In genomic region chr1:2564006-2564814, GRCh38 we compare ENCODE assay signal across 20 cellular contexts. TPM values are rescaled to one million over a fixed set of nuclear protein-coding genes. Genes with fewer than 3 reads are reported as not detected.
DNase-seq lines count a peak whose midpoint lies in the region; ATAC-seq lines count a peak whose summit lies in the region.
"Had no signal": no experiment of that assay in that cellular context is flagged by ENCODE, and none has a peak within 500 bp of the region (broad histone marks: within the 10 kb centered on the region; RNA-seq: fewer than 3 reads in every experiment).

No MANE protein-coding gene starts in this region.

- no peak overlapping the region for H3K4me3 Mint-ChIP-seq in activated naive CD8-positive, alpha-beta T cell treated with anti-CD3 and anti-CD28 coated beads, Interleukin-2, amount 10 ng/mL, durations not matched to agents 7 days and 5 days
- H3K4me3 Mint-ChIP-seq in activated T-cell treated with anti-CD3 and anti-CD28 coated beads, Interleukin-2, amount 50 U/mL, for 72 hours, result no peak overlapping the region
- no peak overlapping the region for H3K4me3 Mint-ChIP-seq in T-helper 2 cell treated with Interferon-gamma antibody and Interleukin-4, amounts not matched to agents 5 μg/mL and 100 μg/mL, for 36 hours
- H3K4me3 Mint-ChIP-seq: CD4-positive, alpha-beta memory T cell had no signal

- peaks cover 3% of the 10 kb centered on the region for H3K4me1 Mint-ChIP-seq in activated naive CD8-positive, alpha-beta T cell treated with anti-CD3 and anti-CD28 coated beads, Interleukin-2, amount 10 ng/mL, durations not matched to agents 7 days and 5 days
- peaks cover 10% of the 10 kb centered on the region for H3K4me1 Mint-ChIP-seq in activated T-cell treated with anti-CD3 and anti-CD28 coated beads, Interleukin-2, amount 50 U/mL, for 72 hours (ENCODE audit: low read depth)
- H3K4me1 Mint-ChIP-seq in T-helper 2 cell treated with Interferon-gamma antibody and Interleukin-4, amounts not matched to agents 5 μg/mL and 100 μg/mL, for 36 hours (ENCODE audit: low read depth), result peaks cover 3% of the 10 kb centered on the region

- peak overlapping the region; percentile 61 for H3K27ac Mint-ChIP-seq in activated naive CD8-positive, alpha-beta T cell treated with anti-CD3 and anti-CD28 coated beads, Interleukin-2, amount 10 ng/mL, durations not matched to agents 7 days and 5 days
- no peak overlapping the region for H3K27ac Mint-ChIP-seq in activated T-cell treated with anti-CD3 and anti-CD28 coated beads, Interleukin-2, amount 50 U/mL, for 72 hours
- H3K27ac Mint-ChIP-seq in T-helper 2 cell treated with Interferon-gamma antibody and Interleukin-4, amounts not matched to agents 5 μg/mL and 100 μg/mL, for 36 hours, result no peak overlapping the region

- peaks cover 2% of the 10 kb centered on the region for H3K36me3 Mint-ChIP-seq in activated naive CD8-positive, alpha-beta T cell treated with anti-CD3 and anti-CD28 coated beads, Interleukin-2, amount 10 ng/mL, durations not matched to agents 7 days and 5 days
- peaks cover 3% of the 10 kb centered on the region in 2 donors for H3K36me3 Mint-ChIP-seq in activated T-cell treated with anti-CD3 and anti-CD28 coated beads, Interleukin-2, amount 50 U/mL, for 72 hours (ENCODE audit: insufficient read depth in 2 of 2)
- H3K36me3 Mint-ChIP-seq in T-helper 2 cell treated with Interferon-gamma antibody and Interleukin-4, amounts not matched to agents 5 μg/mL and 100 μg/mL, for 36 hours (ENCODE audit: low read depth), result peaks cover 8% of the 10 kb centered on the region

- POLR2A ChIA-PET in activated naive CD8-positive, alpha-beta T cell treated with anti-CD3 and anti-CD28 coated beads, Interleukin-2, amount 10 ng/mL, durations not matched to agents 7 days and 5 days (lab: Charles Lee), result interaction anchor here (1.9 to 11.0 kb wide), 2 partner anchors 8 to 21 kb away, joined by 9 to 231 read pairs; partner anchors contain the start of genes PRXL2B and TNFRSF14

- peak in 2 of 3 donors; percentile 37 to 47 for DNase-seq in right cardiac atrium
- DNase-seq in Right ventricle myocardium inferior (ENCODE audit: missing footprints), result no peak
- DNase-seq in activated naive CD8-positive, alpha-beta T cell treated with anti-CD3 and anti-CD28 coated beads, Interleukin-2, amount 10 ng/mL, durations not matched to agents 7 days and 5 days, result no peak
- DNase-seq in myocyte (ENCODE audit: low read depth), result peak; percentile 14
- no peak for DNase-seq in hippocampal formation (lab: John Stamatoyannopoulos, UW)
- DNase-seq in activated T-cell treated with anti-CD3 and anti-CD28 coated beads, Interleukin-2, amount 50 U/mL, for 72 hours, result no peak
- DNase-seq in T-helper 2 cell treated with Interferon-gamma antibody and Interleukin-4, amounts not matched to agents 5 μg/mL and 100 μg/mL, for 36 hours (ENCODE audit: low spot score), result no peak
- DNase-seq: CD4-positive, alpha-beta memory T cell; GM23248; Kasumi-1; MM.1S; NCI-H1105 treated with DMSO at 0.1 percent for 48 hours; NCI-H1694 treated with DMSO at 0.1 percent for 48 hours; NCI-H2107; NCI-H2227 treated with DMSO at 0.1 percent for 48 hours; NCI-H524 had no signal

- no peaks in the 10 kb centered on the region for H3K27me3 Mint-ChIP-seq in activated naive CD8-positive, alpha-beta T cell treated with anti-CD3 and anti-CD28 coated beads, Interleukin-2, amount 10 ng/mL, durations not matched to agents 7 days and 5 days
- no peaks in the 10 kb centered on the region for H3K27me3 Mint-ChIP-seq in activated T-cell treated with anti-CD3 and anti-CD28 coated beads, Interleukin-2, amount 50 U/mL, for 72 hours (ENCODE audit: low read depth)
- no peaks in the 10 kb centered on the region for H3K27me3 Mint-ChIP-seq in T-helper 2 cell treated with Interferon-gamma antibody and Interleukin-4, amounts not matched to agents 5 μg/mL and 100 μg/mL, for 36 hours (ENCODE audit: low read depth)
- H3K27me3 Mint-ChIP-seq: CD4-positive, alpha-beta memory T cell; IgD-negative memory B cell had no signal

- no peaks in the 10 kb centered on the region for H3K9me3 Mint-ChIP-seq in activated naive CD8-positive, alpha-beta T cell treated with anti-CD3 and anti-CD28 coated beads, Interleukin-2, amount 10 ng/mL, durations not matched to agents 7 days and 5 days
- H3K9me3 Mint-ChIP-seq in activated T-cell treated with anti-CD3 and anti-CD28 coated beads, Interleukin-2, amount 50 U/mL, for 72 hours, result no peaks in the 10 kb centered on the region
- H3K9me3 Mint-ChIP-seq in T-helper 2 cell treated with Interferon-gamma antibody and Interleukin-4, amounts not matched to agents 5 μg/mL and 100 μg/mL, for 36 hours, result no peaks in the 10 kb centered on the region
- H3K9me3 Mint-ChIP-seq: CD4-positive, alpha-beta memory T cell; IgD-negative memory B cell had no signal

- H3K27me3 ChIP-seq in right cardiac atrium (ENCODE audit: control insufficient read depth, insufficient read depth), result no peaks in the 10 kb centered on the region

- H3K4me3 ChIP-seq in right cardiac atrium (ENCODE audit: low read length), result no peak overlapping the region
- H3K4me3 ChIP-seq: A549, GM23248 had no signal

- 78% methylated on average over 20 of the region's 20 CpGs for WGBS in right cardiac atrium

- no peaks in the 10 kb centered on the region for H3K9me3 ChIP-seq in right cardiac atrium (ENCODE audit: control insufficient read depth, low read length)
- H3K9me3 ChIP-seq: A549 had no signal

- H3K4me1 ChIP-seq in right cardiac atrium (ENCODE audit: control insufficient read depth, insufficient read depth, low read length), result no peaks in the 10 kb centered on the region
- H3K4me1 ChIP-seq: A549 had no signal

- intact Hi-C loops in right cardiac atrium (cut with DNase I), result no loop called here
- intact Hi-C loops in Right ventricle myocardium inferior (cut with DNase I), result no loop called here

- H3K27ac ChIP-seq in right cardiac atrium (ENCODE audit: low read length), result no peak overlapping the region
- H3K27ac ChIP-seq: A549, GM23248 had no signal

- ATAC-seq in right cardiac atrium (no peak), Right ventricle myocardium inferior (no peak)
- no peak for ATAC-seq in activated naive CD8-positive, alpha-beta T cell treated with anti-CD3 and anti-CD28 coated beads, Interleukin-2, amount 10 ng/mL, durations not matched to agents 7 days and 5 days (ENCODE audit: low read depth)
- ATAC-seq in activated T-cell treated with anti-CD3 and anti-CD28 coated beads, Interleukin-2, amount 50 U/mL, for 72 hours (replicated peaks in 1 of 2), result no peak
- ATAC-seq: A549 had no signal

RNA-seq across cellular contexts. Expression of gene TNFRSF14, which starts 8.0 kb away (rescaled TPM):
- 10 to 100 TPM; 17.6 to 25.5 (median 21.8) TPM for total RNA-seq in right cardiac atrium
- polyA plus RNA-seq in right cardiac atrium, result 27.6 TPM
- 15.7 TPM for total RNA-seq in Right ventricle myocardium inferior
- 100 to 1,000 TPM; 131 to 134 TPM for total RNA-seq in activated naive CD8-positive, alpha-beta T cell treated with anti-CD3 and anti-CD28 coated beads, Interleukin-2, amount 10 ng/mL, durations not matched to agents 7 days and 5 days
- total RNA-seq in myocyte, result 8.6 and 9.1 TPM in 2 replicates
- polyA plus RNA-seq in myocyte (2012), result 4.6 TPM
- total RNA-seq in activated T-cell treated with anti-CD3 and anti-CD28 coated beads, Interleukin-2, amount 50 U/mL, for 72 hours, result 100 to 1,000 TPM; 141 to 175 TPM

RNA-seq across cellular contexts. Expression of gene PRXL2B, which starts 22.4 kb away (rescaled TPM):
- total RNA-seq in right cardiac atrium (10 to 100 TPM in 2 of 4 donors, 1 to 10 TPM in 2; 8.0 to 11.8 (median 10.4) TPM), Right ventricle myocardium inferior (12.2 TPM), myocyte (15.3 and 21.5 TPM in 2 replicates)
- 9.3 TPM for polyA plus RNA-seq in right cardiac atrium
- 10 to 100 TPM; 37.3 to 37.6 TPM for total RNA-seq in activated naive CD8-positive, alpha-beta T cell treated with anti-CD3 and anti-CD28 coated beads, Interleukin-2, amount 10 ng/mL, durations not matched to agents 7 days and 5 days
- 17.9 TPM for polyA plus RNA-seq in myocyte (2012)
- total RNA-seq in activated T-cell treated with anti-CD3 and anti-CD28 coated beads, Interleukin-2, amount 50 U/mL, for 72 hours, result 10 to 100 TPM; 34.8 to 39.2 TPM

RNA-seq across cellular contexts. Expression of gene HES5, which starts 34.1 kb away (rescaled TPM):
- total RNA-seq in right cardiac atrium, result 1 to 10 TPM in 2 of 4 donors, under 1 TPM in 2; 0.61 to 1.8 (median 1.2) TPM
- polyA plus RNA-seq in right cardiac atrium, result 0.52 TPM
- total RNA-seq in Right ventricle myocardium inferior, result 1.3 TPM
- not detected for total RNA-seq in activated naive CD8-positive, alpha-beta T cell treated with anti-CD3 and anti-CD28 coated beads, Interleukin-2, amount 10 ng/mL, durations not matched to agents 7 days and 5 days
- total RNA-seq in myocyte, result not detected in 2 replicates
- polyA plus RNA-seq in myocyte (2012), result not detected
- total RNA-seq in activated T-cell treated with anti-CD3 and anti-CD28 coated beads, Interleukin-2, amount 50 U/mL, for 72 hours, result under 1 TPM in 1 of 2 donors, not detected in 1; 0.49 TPM
- total RNA-seq: CD4-positive, alpha-beta memory T cell; G401; GM23248; HT1080 had no signal
- polyA plus RNA-seq: A549; CD4-positive, alpha-beta memory T cell; GM23248; IgD-negative memory B cell had no signal

RNA-seq across cellular contexts. Expression of gene PANK4, which starts 37.8 kb away (rescaled TPM):
- 10 to 100 TPM; 35.2 to 51.3 (median 45.1) TPM for total RNA-seq in right cardiac atrium
- 38.7 TPM for polyA plus RNA-seq in right cardiac atrium
- total RNA-seq in Right ventricle myocardium inferior, result 46.4 TPM
- total RNA-seq in activated naive CD8-positive, alpha-beta T cell treated with anti-CD3 and anti-CD28 coated beads, Interleukin-2, amount 10 ng/mL, durations not matched to agents 7 days and 5 days, result 10 to 100 TPM; 86.5 to 88.9 TPM
- total RNA-seq in myocyte, result 19.4 and 27.5 TPM in 2 replicates
- 17.9 TPM for polyA plus RNA-seq in myocyte (2012)
- total RNA-seq in activated T-cell treated with anti-CD3 and anti-CD28 coated beads, Interleukin-2, amount 50 U/mL, for 72 hours, result 10 to 100 TPM; 44.6 to 49.7 TPM

Comparison
In these comparisons a context has a peak if more than half of its experiments do, and no peak if none do; other contexts are left out.
1. DNase-seq: peak in right cardiac atrium (2 of 3) and myocyte (single experiment); none in Right ventricle myocardium inferior (single experiment), activated naive CD8-positive, alpha-beta T cell treated with anti-CD3 and anti-CD28 coated beads, Interleukin-2, amount 10 ng/mL, durations not matched to agents 7 days and 5 days (single experiment), hippocampal formation (0 of 2), activated T-cell treated with anti-CD3 and anti-CD28 coated beads, Interleukin-2, amount 50 U/mL, for 72 hours (0 of 2) and T-helper 2 cell treated with Interferon-gamma antibody and Interleukin-4, amounts not matched to agents 5 μg/mL and 100 μg/mL, for 36 hours (single experiment).